20 cellular contexts compared by ENCODE assay signal in the genomic region with DNA sequence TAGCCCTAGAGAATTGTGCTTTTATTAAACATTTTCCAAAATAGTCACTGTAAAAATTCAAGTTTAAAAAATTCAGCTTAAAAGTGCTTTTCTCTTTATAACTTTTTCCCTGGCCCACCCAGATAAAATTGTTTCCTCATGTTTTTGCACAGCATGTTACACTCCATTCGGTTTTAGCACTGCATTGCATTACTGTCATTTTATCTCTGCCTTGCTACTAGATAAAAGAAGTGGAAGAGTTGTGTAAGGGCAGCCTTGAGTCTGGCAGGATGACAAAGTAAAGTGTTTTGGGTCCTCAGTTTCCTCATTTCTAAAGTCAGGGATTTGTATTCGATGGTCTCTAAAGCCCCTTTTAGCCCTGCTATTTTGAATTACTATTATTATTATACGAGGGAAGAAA.
"Had no signal": no experiment of that assay in that cellular context is flagged by ENCODE, and none has a peak within 500 bp of the region (broad histone marks: within the 10 kb centered on the region; RNA-seq: fewer than 3 reads in every experiment).

No MANE protein-coding gene starts in this region.

- DNase-seq: activated B cell treated with CpG ODN at 0.5 μM for 24 hours; activated CD4-positive, alpha-beta memory T cell treated with anti-CD3 and anti-CD28 coated beads for 36 hours; activated CD4-positive, alpha-beta T cell treated with anti-CD3 and anti-CD28 coated beads for 4 hours; activated effector memory CD4-positive, alpha-beta T cell treated with anti-CD3 and anti-CD28 coated beads, Interleukin-2, amount 50 U/mL, for 16 hours; activated T-cell treated with anti-CD3 and anti-CD28 coated beads, Interleukin-2, amount 50 U/mL, for 48 hours; anterior cingulate cortex; central memory CD4-positive, alpha-beta T cell; colonic mucosa; gastrocnemius medialis; heart left ventricle; left lung; stimulated activated CD4-positive, alpha-beta T cell treated with anti-CD3 and anti-CD28 coated beads, Interleukin-2, amount 100 ng/mL, for 48 hours; testis had no signal

- H3K36me3 Mint-ChIP-seq: activated naive CD4-positive, alpha-beta T cell treated with anti-CD3 and anti-CD28 coated beads, Interleukin-2, amount 50 U/mL, for 72 hours had no signal

- H3K4me1 ChIP-seq: colonic mucosa, gastrocnemius medialis, left lung, prostate gland, right atrium auricular region, testis had no signal

- H3K4me3 ChIP-seq: colonic mucosa, gastrocnemius medialis, heart left ventricle, left lung, prostate gland, right atrium auricular region, testis had no signal

- H3K27me3 ChIP-seq: colonic mucosa, gastrocnemius medialis, heart left ventricle, left lung, right atrium auricular region, testis had no signal

- H3K36me3 ChIP-seq: colonic mucosa, prostate gland had no signal

- H3K4me1 Mint-ChIP-seq: activated B cell treated with CpG ODN at 0.5 μM for 24 hours, mesothelial cell of epicardium, neural crest cell had no signal

- H3K4me3 Mint-ChIP-seq: activated B cell treated with CpG ODN at 0.5 μM for 24 hours; activated CD4-positive, alpha-beta memory T cell treated with anti-CD3 and anti-CD28 coated beads for 36 hours; mesothelial cell of epicardium; neural crest cell; type B pancreatic cell had no signal

- H3K9me3 Mint-ChIP-seq: activated B cell treated with CpG ODN at 0.5 μM for 24 hours; activated CD4-positive, alpha-beta memory T cell treated with anti-CD3 and anti-CD28 coated beads for 36 hours; activated naive CD4-positive, alpha-beta T cell treated with anti-CD3 and anti-CD28 coated beads, Interleukin-2, amount 50 U/mL, for 72 hours; brain; mesothelial cell of epicardium; neural crest cell; type B pancreatic cell had no signal

- H3K9me3 ChIP-seq: colonic mucosa, gastrocnemius medialis, heart left ventricle, left lung, prostate gland, right atrium auricular region, testis had no signal

- H3K27ac Mint-ChIP-seq: activated B cell treated with CpG ODN at 0.5 μM for 24 hours; activated CD4-positive, alpha-beta memory T cell treated with anti-CD3 and anti-CD28 coated beads for 36 hours; mesothelial cell of epicardium; type B pancreatic cell had no signal

- H3K27me3 Mint-ChIP-seq: activated B cell treated with CpG ODN at 0.5 μM for 24 hours; activated CD4-positive, alpha-beta memory T cell treated with anti-CD3 and anti-CD28 coated beads for 36 hours; brain; type B pancreatic cell had no signal

- H3K27ac ChIP-seq: colonic mucosa, gastrocnemius medialis, heart left ventricle, left lung, prostate gland, right atrium auricular region, testis had no signal

- ATAC-seq: activated naive CD4-positive, alpha-beta T cell treated with anti-CD3 and anti-CD28 coated beads, Interleukin-2, amount 50 U/mL, for 72 hours; gastrocnemius medialis; heart left ventricle; left lung had no signal
